ENCODE assay signal across 12 cellular contexts in the genomic region with DNA sequence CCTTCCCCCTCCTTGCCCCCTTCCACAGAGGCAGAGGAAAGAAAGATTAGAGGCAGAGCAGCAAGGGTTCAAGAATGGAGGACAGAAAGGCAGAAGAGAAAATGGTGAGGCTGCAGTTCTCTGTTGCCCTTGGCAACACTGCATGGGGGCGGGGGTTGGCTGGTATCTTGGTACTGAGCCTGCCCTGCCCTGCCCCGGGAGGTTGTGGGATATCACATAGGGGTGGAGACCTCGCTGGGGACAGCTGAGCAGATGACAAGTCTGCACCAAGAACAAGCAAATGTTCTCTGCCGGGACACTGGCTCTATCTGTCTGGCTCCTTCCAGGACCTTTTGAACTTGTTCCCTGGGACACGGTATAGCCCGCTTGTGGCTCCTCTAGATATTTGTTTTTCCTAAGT. TPM values are rescaled to one million over a fixed set of nuclear protein-coding genes. Genes with fewer than 3 reads are reported as not detected.
A peak's percentile ranks its signal among the peaks of the same experiment; 100 is the strongest.
DNase-seq lines count a peak whose midpoint lies in the region; ATAC-seq and TF ChIP-seq lines count a peak whose summit lies in the region.
"Had no signal": no experiment of that assay in that cellular context is flagged by ENCODE, and none has a peak within 500 bp of the region (broad histone marks: within the 10 kb centered on the region; RNA-seq: fewer than 3 reads in every experiment).

No MANE protein-coding gene starts in this region.

- peak overlapping the region; percentile 25 for H3K4me2 ChIP-seq in osteoblast (ENCODE audit: insufficient read depth, low read length)

- BruUV-seq in Calu3 (replicated peaks; lab: Mats Ljungman, UMichigan) = no TSS peak

- CTCF ChIA-PET in Calu3 (lab: Charles Lee) = no interaction called here
- CTCF ChIA-PET in RWPE1 (lab: Yijun Ruan, JAX) = no interaction called here
- CTCF ChIA-PET in naive thymus-derived CD4-positive, alpha-beta T cell (lab: Charles Lee) = no interaction called here

- peak overlapping the region; percentile 34 for H3K27ac Mint-ChIP-seq in Calu3 (ENCODE audit: unreplicated experiment)
- no peak overlapping the region for H3K27ac Mint-ChIP-seq in glutamatergic neuron (ENCODE audit: unreplicated experiment)
- no peak overlapping the region for H3K27ac Mint-ChIP-seq in naive thymus-derived CD4-positive, alpha-beta T cell
- no peak overlapping the region for H3K27ac Mint-ChIP-seq in osteocyte (ENCODE audit: unreplicated experiment)
- H3K27ac Mint-ChIP-seq: CD4-positive, CD25-positive, alpha-beta regulatory T cell; memory B cell had no signal

- POLR2A ChIA-PET in RWPE1 (lab: Yijun Ruan, JAX; ENCODE audit: low non-redundant PET) = no interaction called here
- POLR2A ChIA-PET in naive thymus-derived CD4-positive, alpha-beta T cell (lab: Charles Lee) = no interaction called here

- H2AFZ ChIP-seq in osteoblast (ENCODE audit: low read length) = no peak overlapping the region

- no peaks in the 10 kb centered on the region for H3K27me3 Mint-ChIP-seq in Calu3 (ENCODE audit: unreplicated experiment)
- peaks cover 5% of the 10 kb centered on the region for H3K27me3 Mint-ChIP-seq in glutamatergic neuron (ENCODE audit: unreplicated experiment)
- H3K27me3 Mint-ChIP-seq in naive thymus-derived CD4-positive, alpha-beta T cell = peaks cover 0 to 10% (median 5%) of the 10 kb centered on the region in 5 donors
- no peaks in the 10 kb centered on the region for H3K27me3 Mint-ChIP-seq in osteocyte (ENCODE audit: unreplicated experiment)
- H3K27me3 Mint-ChIP-seq: CD4-positive, CD25-positive, alpha-beta regulatory T cell had no signal

- H3K4me1 ChIP-seq in osteoblast (ENCODE audit: insufficient read depth, low read length) = peaks cover 48% of the 10 kb centered on the region
- no peaks in the 10 kb centered on the region for H3K4me1 ChIP-seq in naive thymus-derived CD4-positive, alpha-beta T cell (ENCODE audit: control insufficient read depth in 2 of 2, insufficient read depth in 2 of 2, low read length in 2 of 2)

- H4K20me1 ChIP-seq in osteoblast (ENCODE audit: insufficient read depth, low read length) = peaks cover 3% of the 10 kb centered on the region

- TF ChIP-seq CTCF in Calu3 (IDR thresholded peaks at IDR 0.05; ENCODE audit: unreplicated experiment) (no peak), RWPE1 (conservative IDR thresholded peaks at IDR 0.05; ENCODE audit: low read depth) (no peak), glutamatergic neuron (IDR thresholded peaks at IDR 0.05; ENCODE audit: partially characterized antibody, unreplicated experiment) (no peak), osteoblast (IDR thresholded peaks at IDR 0.05; ENCODE audit: extremely low read depth, low read depth, low read length) (no peak), GM13977 (IDR thresholded peaks at IDR 0.05; ENCODE audit: extremely low read depth, insufficient read depth, missing control alignments) (no peak), osteocyte (IDR thresholded peaks at IDR 0.05) (no peak)

- intact Hi-C loops in Calu3 (cut with micrococcal nuclease; ENCODE audit: unreplicated experiment) = loop anchor here (10.0 kb wide), 1 partner anchor 180 kb away; no protein-coding TSS in a partner anchor
- intact Hi-C loops in naive thymus-derived CD4-positive, alpha-beta T cell (cut with micrococcal nuclease) = no loop called here

- H3K4me3 ChIP-seq in osteoblast (ENCODE audit: insufficient read depth, low read length) = no peak overlapping the region
- H3K4me3 ChIP-seq in naive thymus-derived CD4-positive, alpha-beta T cell (ENCODE audit: low read length) = no peak overlapping the region

- H3K9me3 Mint-ChIP-seq in Calu3 (ENCODE audit: low read depth, unreplicated experiment) (no peaks in the 10 kb centered on the region), glutamatergic neuron (ENCODE audit: unreplicated experiment) (peaks cover 2% of the 10 kb centered on the region), osteocyte (ENCODE audit: unreplicated experiment) (no peaks in the 10 kb centered on the region)
- H3K9me3 Mint-ChIP-seq in naive thymus-derived CD4-positive, alpha-beta T cell = no peaks in the 10 kb centered on the region
- H3K9me3 Mint-ChIP-seq: memory B cell had no signal

- peak overlapping the region; percentile 17 for H3K4me3 Mint-ChIP-seq in Calu3 (ENCODE audit: low read depth, unreplicated experiment)
- H3K4me3 Mint-ChIP-seq in glutamatergic neuron (ENCODE audit: unreplicated experiment) = peak overlapping the region; percentile 65
- H3K4me3 Mint-ChIP-seq in naive thymus-derived CD4-positive, alpha-beta T cell = no peak overlapping the region
- H3K4me3 Mint-ChIP-seq in osteocyte (ENCODE audit: unreplicated experiment) = no peak overlapping the region
- H3K4me3 Mint-ChIP-seq: CD4-positive, CD25-positive, alpha-beta regulatory T cell; memory B cell had no signal

- peaks cover 11% of the 10 kb centered on the region for H3K79me2 ChIP-seq in osteoblast (ENCODE audit: insufficient read depth, low read length)

- H3K36me3 Mint-ChIP-seq in Calu3 (ENCODE audit: insufficient read depth, unreplicated experiment) = peaks cover 14% of the 10 kb centered on the region
- H3K36me3 Mint-ChIP-seq in glutamatergic neuron (ENCODE audit: unreplicated experiment) = no peaks in the 10 kb centered on the region
- H3K36me3 Mint-ChIP-seq in naive thymus-derived CD4-positive, alpha-beta T cell = no peaks in the 10 kb centered on the region
- H3K36me3 Mint-ChIP-seq in osteocyte (ENCODE audit: unreplicated experiment) = no peaks in the 10 kb centered on the region
- H3K36me3 Mint-ChIP-seq: CD4-positive, CD25-positive, alpha-beta regulatory T cell; memory B cell had no signal

- H3K9me3 ChIP-seq in osteoblast (ENCODE audit: low read depth, low read length) = no peaks in the 10 kb centered on the region
- no peaks in the 10 kb centered on the region for H3K9me3 ChIP-seq in naive thymus-derived CD4-positive, alpha-beta T cell (ENCODE audit: control insufficient read depth in 2 of 3, low read length in 3 of 3)
- H3K9me3 ChIP-seq: SK-N-SH had no signal

- H3K4me1 Mint-ChIP-seq in Calu3 (ENCODE audit: low read depth, unreplicated experiment) (peaks cover 48% of the 10 kb centered on the region), glutamatergic neuron (ENCODE audit: low read depth, unreplicated experiment) (peaks cover 3% of the 10 kb centered on the region), osteocyte (ENCODE audit: unreplicated experiment) (peaks cover 3% of the 10 kb centered on the region)
- H3K4me1 Mint-ChIP-seq in naive thymus-derived CD4-positive, alpha-beta T cell = no peaks in the 10 kb centered on the region
- H3K4me1 Mint-ChIP-seq: CD4-positive, CD25-positive, alpha-beta regulatory T cell; memory B cell had no signal

- peak overlapping the region; percentile 65 for H3K27ac ChIP-seq in RWPE1
- H3K27ac ChIP-seq in osteoblast (ENCODE audit: low read depth, low read length) = peak overlapping the region; percentile 16
- no peak overlapping the region for H3K27ac ChIP-seq in naive thymus-derived CD4-positive, alpha-beta T cell (ENCODE audit: low read depth, low read length)

- in situ Hi-C loops in GM13977 (cut with MboI; ENCODE audit: low pct_unique_long_range_greater_than_20kb, low sequenced_read_pairs, unreplicated experiment) = no loop called here

- no peak for ATAC-seq in naive thymus-derived CD4-positive, alpha-beta T cell

- H3K36me3 ChIP-seq in osteoblast (ENCODE audit: insufficient read depth, low read length) = no peaks in the 10 kb centered on the region
- H3K36me3 ChIP-seq in naive thymus-derived CD4-positive, alpha-beta T cell (ENCODE audit: control insufficient read depth in 2 of 3, insufficient read depth in 3 of 3, low read length in 3 of 3) = no peaks in the 10 kb centered on the region

- DNase-seq in Calu3 (peak; percentile 45), RWPE1 (ENCODE audit: low spot score) (no peak), glutamatergic neuron (peak; percentile 25), osteoblast (ENCODE audit: insufficient read length, low spot score, missing footprints) (no peak), GM13977 (ENCODE audit: low spot score) (no peak), osteocyte (ENCODE audit: extremely low spot score, unreplicated experiment) (no peak), putamen (ENCODE audit: low spot score) (no peak)
- DNase-seq in naive thymus-derived CD4-positive, alpha-beta T cell = no peak
- DNase-seq: CD4-positive, CD25-positive, alpha-beta regulatory T cell; NCI-H1930; SK-N-SH had no signal

- no peaks in the 10 kb centered on the region for H3K27me3 ChIP-seq in osteoblast (ENCODE audit: insufficient read depth, low read length)
- H3K27me3 ChIP-seq in naive thymus-derived CD4-positive, alpha-beta T cell (ENCODE audit: control insufficient read depth in 2 of 2, insufficient read depth in 2 of 2, low read length in 2 of 2) = no peaks in the 10 kb centered on the region

RNA-seq across cellular contexts. Expression of gene NHS, which starts 39.8 kb away (rescaled TPM):
- 14.7 and 19.5 TPM in 2 replicates for total RNA-seq in Calu3 (2022)
- 9.1 TPM for total RNA-seq in glutamatergic neuron (ENCODE audit: unreplicated experiment)
- total RNA-seq in osteoblast = 10.5 and 16.8 TPM in 2 replicates
- 1 to 10 TPM in 2 of 5 experiments, under 1 TPM in 3; 0.05 to 2.6 (median 0.51) TPM for total RNA-seq in naive thymus-derived CD4-positive, alpha-beta T cell
- under 1 TPM in 1 of 2 donors, not detected in 1; 0.02 TPM for polyA plus RNA-seq in naive thymus-derived CD4-positive, alpha-beta T cell
- 4.3 and 7.0 TPM in 2 replicates for total RNA-seq in osteocyte

Comparison
In these comparisons a context has a peak if more than half of its experiments do, and no peak if none do; other contexts are left out.
1. DNase-seq: peak in Calu3 (single experiment) and glutamatergic neuron (single experiment); none in RWPE1 (single experiment), osteoblast (single experiment), GM13977 (single experiment), naive thymus-derived CD4-positive, alpha-beta T cell (0 of 9), osteocyte (single experiment) and putamen (single experiment).
2. H3K4me3 Mint-ChIP-seq: peak in Calu3 (single experiment) and glutamatergic neuron (single experiment); none in naive thymus-derived CD4-positive, alpha-beta T cell (0 of 10) and osteocyte (single experiment).